9 cellular contexts compared by ENCODE assay signal in genomic region chr20:4925842-4926530, GRCh38.
DNase-seq lines count a peak whose midpoint lies in the region; ATAC-seq and TF ChIP-seq lines count a peak whose summit lies in the region.
"Had no signal": no experiment of that assay in that cellular context is flagged by ENCODE, and none has a peak within 500 bp of the region (broad histone marks: within the 10 kb centered on the region; RNA-seq: fewer than 3 reads in every experiment).

No MANE protein-coding gene starts in this region.

- no peak overlapping the region for H3K4me3 ChIP-seq in liver (ENCODE audit: low read depth in 1 of 3, low read length in 3 of 3)
- H3K4me3 ChIP-seq in tibial artery: peak overlapping the region; percentile 22 to 23

- H3K36me3 ChIP-seq in liver (ENCODE audit: control insufficient read depth in 4 of 4, insufficient read depth in 3 of 4, low read depth in 1 of 4, low read length in 3 of 4) (peaks cover 2 to 9% (median 4%) of the 10 kb centered on the region in 4 donors), tibial artery (peaks cover 0 to under 1% (median 0%) of the 10 kb centered on the region in 3 donors)

- peaks cover 0 to 3% (median 2%) of the 10 kb centered on the region in 3 donors for H3K27me3 Mint-ChIP-seq in immature natural killer cell (ENCODE audit: low read depth in 3 of 3)

- H3K27me3 ChIP-seq in liver (ENCODE audit: control insufficient read depth in 4 of 4, insufficient read depth in 4 of 4, low read length in 3 of 4) (no peaks in the 10 kb centered on the region), tibial artery (no peaks in the 10 kb centered on the region)

- no peak overlapping the region for H3K27ac Mint-ChIP-seq in immature natural killer cell

- ATAC-seq in HG03025 (IDR thresholded peaks at IDR 0.05; ENCODE audit: low FRiP score, unreplicated experiment): no peak

- H3K4me1 ChIP-seq in liver (ENCODE audit: control insufficient read depth in 4 of 4, insufficient read depth in 4 of 4, low read length in 3 of 4) (peaks cover 8 to 22% (median 15%) of the 10 kb centered on the region in 4 donors), tibial artery (peaks cover 0 to 19% (median 7%) of the 10 kb centered on the region in 4 donors)

- peak in 1 of 2 donors; percentile 42 for TF ChIP-seq RAD21 in liver (IDR thresholded peaks at IDR 0.05)

- H3K27ac ChIP-seq in liver (ENCODE audit: low read depth in 1 of 2, low read length in 2 of 2) (peak overlapping the region; percentile 81 to 95), tibial artery (peak overlapping the region; percentile 52 to 71)

- intact Hi-C loops in tibial artery (cut with DNase I; ENCODE audit: low total_unique reads): no loop called here

- peaks cover 4 to 12% (median 5%) of the 10 kb centered on the region in 3 donors for H3K36me3 Mint-ChIP-seq in immature natural killer cell

- no peak overlapping the region for H3K4me3 Mint-ChIP-seq in immature natural killer cell

- TF ChIP-seq CTCF in liver (IDR thresholded peaks at IDR 0.05; ENCODE audit: low read depth, low read length, missing input control) (no peak), tibial artery (IDR thresholded peaks at IDR 0.05) (no peak)

- H3K9ac ChIP-seq in liver (ENCODE audit: low read depth in 1 of 2, low read length in 2 of 2): peak overlapping the region; percentile 32 to 95

- H3K4me1 Mint-ChIP-seq in immature natural killer cell: peaks cover 7 to 25% of the 10 kb centered on the region in 2 donors

- H3K9me3 Mint-ChIP-seq in immature natural killer cell: no peaks in the 10 kb centered on the region

- WGBS in liver: 51% methylated on average over 15 of the region's 15 CpGs

- DNase-seq in NCI-H1092 treated with DMSO at 0.1 percent for 48 hours (lab: John Stamatoyannopoulos, UW): peak; percentile 44
- DNase-seq in dermis blood vessel endothelial cell: peak; percentile 97
- DNase-seq in tibial artery: peak; percentile 78 to 83
- DNase-seq in Kasumi-1 (lab: John Stamatoyannopoulos, UW): no peak
- no peak for DNase-seq in immature natural killer cell
- DNase-seq in effector CD8-positive, alpha-beta T cell (lab: John Stamatoyannopoulos, UW): no peak
- DNase-seq: activated naive CD4-positive, alpha-beta T cell treated with anti-CD3 and anti-CD28 coated beads, Interleukin-2, amount 50 U/mL, for 16 hours had no signal

- no peaks in the 10 kb centered on the region for H3K9me3 ChIP-seq in liver (ENCODE audit: control insufficient read depth in 4 of 4, low read length in 3 of 4)
- H3K9me3 ChIP-seq in tibial artery: no peaks in the 10 kb centered on the region

TF ChIP-seq in liver, 16 proteins besides CTCF, POLR2A, EP300 and RAD21:
- TF ChIP-seq FOXA1 (IDR thresholded peaks at IDR 0.05): peak; percentile 37
- TF ChIP-seq GABPA (IDR thresholded peaks at IDR 0.05 in 1 of 2, conservative IDR thresholded peaks at IDR 0.05 in 1 of 2): peak in 1 of 2 donors; percentile 83
- TF ChIP-seq HNF4A (conservative IDR thresholded peaks at IDR 0.05): peak; percentile 45 to 65
- peak; percentile 74 for TF ChIP-seq NR2F2 (IDR thresholded peaks at IDR 0.05)
- TF ChIP-seq JUND (IDR thresholded peaks at IDR 0.05): peak; percentile 78 to 87
- peak; percentile 75 for TF ChIP-seq MAX (IDR thresholded peaks at IDR 0.05)
- TF ChIP-seq TAF1 (conservative IDR thresholded peaks at IDR 0.05): no peak
- TF ChIP-seq HNF4G (IDR thresholded peaks at IDR 0.05): no peak
- TF ChIP-seq SP1 (IDR thresholded peaks at IDR 0.05): peak; percentile 71
- peak; percentile 35 for TF ChIP-seq REST (IDR thresholded peaks at IDR 0.05)
- TF ChIP-seq EGR1 (IDR thresholded peaks at IDR 0.05; ENCODE audit: low read depth in 2 of 2): peak in 1 of 2 donors; percentile 48
- TF ChIP-seq ATF3 (IDR thresholded peaks at IDR 0.05): peak; percentile 49
- peak; percentile 27 for TF ChIP-seq ZBTB33 (IDR thresholded peaks at IDR 0.05)
- TF ChIP-seq FOXA2 (IDR thresholded peaks at IDR 0.05): peak; percentile 60
- no peak for TF ChIP-seq YY1 (IDR thresholded peaks at IDR 0.05)
- peak; percentile 70 to 83 for TF ChIP-seq RXRA (IDR thresholded peaks at IDR 0.05)

Comparison
In these comparisons a context has a peak if more than half of its experiments do, and no peak if none do; other contexts are left out.
1. DNase-seq: peak in NCI-H1092 treated with DMSO at 0.1 percent for 48 hours (single experiment), dermis blood vessel endothelial cell (single experiment) and tibial artery (2 of 2); none in Kasumi-1 (0 of 2), immature natural killer cell (0 of 3) and effector CD8-positive, alpha-beta T cell (single experiment).
2. H3K4me3 ChIP-seq: peak in tibial artery (2 of 2); none in liver (0 of 3).